Comparison of ENCODE assay signal across 8 cellular contexts in genomic region chr9:74773886-74774479, GRCh38.
DNase-seq lines count a peak whose midpoint lies in the region; ATAC-seq, FAIRE-seq and TF ChIP-seq lines count a peak whose summit lies in the region.

No MANE protein-coding gene starts in this region.

- H4K5ac ChIP-seq in mesendoderm (ENCODE audit: low read length), result no peak overlapping the region

- H2BK5ac ChIP-seq in mesendoderm (ENCODE audit: low read length), result no peak overlapping the region

- no peak overlapping the region for H2AK5ac ChIP-seq in mesendoderm (ENCODE audit: low read length)

- H3K4me2 ChIP-seq in mesendoderm (ENCODE audit: low read length), result no peak overlapping the region

- peak; percentile 75 for DNase-seq in A172 (ENCODE audit: low spot score)
- DNase-seq in GM13977 (ENCODE audit: low spot score), result peak; percentile 59
- peak; percentile 74 for DNase-seq in NCI-H748 (lab: John Stamatoyannopoulos, UW; ENCODE audit: unreplicated experiment)
- peak; percentile 28 to 49 for DNase-seq in activated CD8-positive, alpha-beta memory T cell treated with anti-CD3 and anti-CD28 coated beads for 4 hours (ENCODE audit: low read depth in 2 of 2)
- DNase-seq in mesendoderm, result peak; percentile 72
- peak; percentile 38 to 53 for DNase-seq in stimulated activated CD8-positive, alpha-beta memory T cell treated with anti-CD3 and anti-CD28 coated beads, Interleukin-2, amount 100 ng/mL, for 48 hours (ENCODE audit: low read depth in 2 of 2)

- H3K4ac ChIP-seq in mesendoderm (ENCODE audit: low read depth, low read length), result no peak overlapping the region

- no peaks in the 10 kb centered on the region for H3K79me1 ChIP-seq in mesendoderm (ENCODE audit: low read length)

- TF ChIP-seq CTCF in GM13977 (IDR thresholded peaks at IDR 0.05; ENCODE audit: extremely low read depth, insufficient read depth, missing control alignments), result peak; percentile 91

- H3K18ac ChIP-seq in mesendoderm (ENCODE audit: low read length), result no peak overlapping the region

- H2BK120ac ChIP-seq in mesendoderm (ENCODE audit: low read depth, low read length), result no peak overlapping the region

- H3K56ac ChIP-seq in mesendoderm (ENCODE audit: low read length), result no peak overlapping the region

- no peak overlapping the region for H3K23ac ChIP-seq in mesendoderm (ENCODE audit: low read length)

- no peak overlapping the region for H3K27ac ChIP-seq in mesendoderm (ENCODE audit: low read depth, low read length)

- in situ Hi-C loops in GM13977 (cut with MboI; ENCODE audit: low pct_unique_long_range_greater_than_20kb, low sequenced_read_pairs, unreplicated experiment), result loop anchor here (5.0 kb wide), 2 partner anchors 228 to 303 kb away; no protein-coding TSS in a partner anchor

- H2BK15ac ChIP-seq in mesendoderm (replicated peaks; ENCODE audit: low read depth), result no peak overlapping the region

- H3K9ac ChIP-seq in mesendoderm (ENCODE audit: low read length), result no peak overlapping the region

- no peaks in the 10 kb centered on the region for H3K4me1 ChIP-seq in mesendoderm (ENCODE audit: control insufficient read depth, low read depth, low read length)

- no peaks in the 10 kb centered on the region for H3K27me3 ChIP-seq in mesendoderm (ENCODE audit: insufficient read depth, low read length, poor library complexity)

- peak; percentile 91 for FAIRE-seq in endometrium (lab: Jason Lieb, UNC)

- H3K79me2 ChIP-seq in mesendoderm (ENCODE audit: control insufficient read depth, insufficient read depth, low read length), result no peaks in the 10 kb centered on the region

- ATAC-seq in HG03442 (IDR thresholded peaks at IDR 0.05; ENCODE audit: unreplicated experiment), result peak; percentile 52

- no CpG with 5 or more reads among the region's 8 CpGs for WGBS in mesendoderm (ENCODE audit: extremely low coverage, insufficient coverage, low lambda C conversion rate)

- no peak overlapping the region for H4K8ac ChIP-seq in mesendoderm (ENCODE audit: low read depth, low read length)

- no peaks in the 10 kb centered on the region for H3K36me3 ChIP-seq in mesendoderm (ENCODE audit: control insufficient read depth, insufficient read depth, low read length)

- H3K4me3 ChIP-seq in mesendoderm (ENCODE audit: low read length), result no peak overlapping the region
